In the genomic region with DNA sequence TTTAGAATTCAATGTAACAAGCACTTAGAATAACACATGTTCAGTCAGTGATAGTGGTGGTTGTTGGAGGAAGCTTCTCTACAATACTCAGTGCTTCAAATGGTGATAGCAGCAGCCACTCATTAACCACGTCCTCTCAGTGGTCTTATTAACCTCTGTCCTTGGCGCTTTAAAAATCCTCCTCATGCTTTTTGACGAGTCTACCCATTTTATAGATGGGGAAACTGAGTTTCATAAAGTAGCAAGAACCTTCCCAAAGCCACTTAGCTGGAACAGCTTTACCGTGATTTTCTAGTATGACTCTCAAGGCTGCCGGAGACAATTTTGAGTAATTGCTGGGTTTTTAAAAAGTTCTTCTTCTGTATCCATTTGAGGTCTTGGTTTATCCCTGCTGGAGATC, we compare ENCODE assay signal across 19 cellular contexts.
"Had no signal": no experiment of that assay in that cellular context is flagged by ENCODE, and none has a peak within 500 bp of the region (broad histone marks: within the 10 kb centered on the region; RNA-seq: fewer than 3 reads in every experiment).

No MANE protein-coding gene starts in this region.

- H3K27me3 ChIP-seq: body of pancreas, esophagus squamous epithelium, tibial nerve had no signal

- H3K9me3 Mint-ChIP-seq: activated CD4-positive, alpha-beta T cell treated with anti-CD3 and anti-CD28 coated beads, Interleukin-2, amount 10 ng/mL, durations not matched to agents 24 days and 14 days; activated naive CD4-positive, alpha-beta T cell treated with anti-CD3 and anti-CD28 coated beads for 36 hours; activated T-cell treated with anti-CD3 and anti-CD28 coated beads, Interleukin-2, amount 50 U/mL, for 4 hours; stimulated activated naive CD8-positive, alpha-beta T cell treated with anti-CD3 and anti-CD28 coated beads, Interleukin-15, Interleukin-2, amounts not matched to agents 100 ng/mL and 50 ng/mL, for 24 hours had no signal

- ATAC-seq: activated CD8-positive, alpha-beta T cell treated with anti-CD3 and anti-CD28 coated beads, Interleukin-2, amount 10 ng/mL, durations not matched to agents 7 days and 5 days; activated T-cell treated with anti-CD3 and anti-CD28 coated beads, Interleukin-2, amount 50 U/mL, for 4 hours; body of pancreas; lower lobe of right lung had no signal

- H3K27me3 Mint-ChIP-seq: stimulated activated naive CD8-positive, alpha-beta T cell treated with anti-CD3 and anti-CD28 coated beads, Interleukin-15, Interleukin-2, amounts not matched to agents 100 ng/mL and 50 ng/mL, for 24 hours had no signal

- H3K36me3 ChIP-seq: esophagus squamous epithelium, lower lobe of right lung, tibial nerve had no signal

- H3K4me3 Mint-ChIP-seq: activated CD4-positive, alpha-beta T cell treated with anti-CD3 and anti-CD28 coated beads, Interleukin-2, amount 10 ng/mL, durations not matched to agents 24 days and 14 days; activated CD8-positive, alpha-beta T cell treated with anti-CD3 and anti-CD28 coated beads, Interleukin-2, amount 10 ng/mL, durations not matched to agents 7 days and 5 days; activated naive CD4-positive, alpha-beta T cell treated with anti-CD3 and anti-CD28 coated beads for 36 hours; activated T-cell treated with anti-CD3 and anti-CD28 coated beads, Interleukin-2, amount 50 U/mL, for 4 hours; nephron progenitor cell; stimulated activated naive CD8-positive, alpha-beta T cell treated with anti-CD3 and anti-CD28 coated beads, Interleukin-15, Interleukin-2, amounts not matched to agents 100 ng/mL and 50 ng/mL, for 24 hours had no signal

- DNase-seq: activated CD4-positive, alpha-beta T cell treated with anti-CD3 and anti-CD28 coated beads, Interleukin-2, amount 10 ng/mL, durations not matched to agents 24 days and 14 days; activated CD8-positive, alpha-beta T cell treated with anti-CD3 and anti-CD28 coated beads, Interleukin-2, amount 10 ng/mL, durations not matched to agents 7 days and 5 days; activated naive CD4-positive, alpha-beta T cell treated with anti-CD3 and anti-CD28 coated beads for 36 hours; activated T-cell treated with anti-CD3 and anti-CD28 coated beads, Interleukin-2, amount 50 U/mL, for 4 hours; body of pancreas; dermis blood vessel endothelial cell; effector memory CD4-positive, alpha-beta T cell; esophagus squamous epithelium; hippocampal formation; islet precursor cell; lower lobe of right lung; nephron progenitor cell; occipital lobe; retina; stimulated activated CD4-positive, alpha-beta T cell treated with anti-CD3 and anti-CD28 coated beads, Interleukin-12 subunit alpha, Interleukin-12 subunit beta, amount 100 ng/mL, for 4 hours; stimulated activated CD4-positive, alpha-beta T cell treated with anti-CD3 and anti-CD28 coated beads, Interleukin-1b, Interleukin-23, amount 100 ng/mL, for 48 hours; T1000 had no signal

- H3K27ac Mint-ChIP-seq: activated CD4-positive, alpha-beta T cell treated with anti-CD3 and anti-CD28 coated beads, Interleukin-2, amount 10 ng/mL, durations not matched to agents 24 days and 14 days; activated CD8-positive, alpha-beta T cell treated with anti-CD3 and anti-CD28 coated beads, Interleukin-2, amount 10 ng/mL, durations not matched to agents 7 days and 5 days; activated naive CD4-positive, alpha-beta T cell treated with anti-CD3 and anti-CD28 coated beads for 36 hours; nephron progenitor cell; stimulated activated naive CD8-positive, alpha-beta T cell treated with anti-CD3 and anti-CD28 coated beads, Interleukin-15, Interleukin-2, amounts not matched to agents 100 ng/mL and 50 ng/mL, for 24 hours had no signal

- H3K9me3 ChIP-seq: body of pancreas, esophagus squamous epithelium, lower lobe of right lung, tibial nerve had no signal

- H3K27ac ChIP-seq: body of pancreas, esophagus squamous epithelium, lower lobe of right lung, tibial nerve had no signal

- H3K4me3 ChIP-seq: body of pancreas, esophagus squamous epithelium, lower lobe of right lung, tibial nerve had no signal

- H3K4me1 ChIP-seq: body of pancreas had no signal
